In the genomic region with DNA sequence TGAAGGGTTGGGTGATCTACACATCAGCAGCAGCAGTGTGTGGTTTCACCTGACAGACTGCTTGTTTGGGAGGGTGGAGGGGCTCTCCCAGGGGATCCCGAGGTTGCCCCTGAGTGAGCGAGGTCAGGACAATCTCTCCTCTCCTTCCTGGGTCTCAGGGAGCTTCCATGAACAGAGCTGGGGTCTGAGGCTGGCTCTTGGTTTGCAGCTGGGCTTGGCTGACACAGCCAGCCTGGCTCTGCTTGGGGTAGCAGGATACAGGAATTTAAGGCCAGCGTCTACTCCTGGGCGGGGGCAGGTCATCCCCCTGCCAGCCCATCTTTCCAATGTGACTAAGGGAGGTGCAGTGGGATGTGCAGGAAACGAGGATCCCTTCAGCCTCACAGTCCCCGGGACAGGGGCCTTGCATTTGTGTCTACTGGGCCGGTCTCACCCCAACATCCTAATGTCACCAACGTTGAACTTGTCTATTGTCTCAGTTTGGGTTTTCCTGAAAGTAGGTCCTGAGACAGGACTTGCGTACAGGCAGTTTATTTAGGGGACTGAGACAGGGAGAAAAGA, we compare ENCODE assay signal across 15 cellular contexts.
DNase-seq lines count a peak whose midpoint lies in the region; ATAC-seq and TF ChIP-seq lines count a peak whose summit lies in the region.
"Had no signal": no experiment of that assay in that cellular context is flagged by ENCODE, and none has a peak within 500 bp of the region (broad histone marks: within the 10 kb centered on the region; RNA-seq: fewer than 3 reads in every experiment).

No MANE protein-coding gene starts in this region.

- H3K9me3 Mint-ChIP-seq in activated CD8-positive, alpha-beta memory T cell treated with anti-CD3 and anti-CD28 coated beads, Interleukin-2, amount 10 ng/mL, durations not matched to agents 7 days and 5 days (ENCODE audit: low read depth) = no peaks in the 10 kb centered on the region
- H3K9me3 Mint-ChIP-seq in type B pancreatic cell = no peaks in the 10 kb centered on the region
- H3K9me3 Mint-ChIP-seq: CD4-positive, alpha-beta memory T cell had no signal

- TF ChIP-seq CTCF in esophagus muscularis mucosa (IDR thresholded peaks at IDR 0.05) (no peak), sigmoid colon (IDR thresholded peaks at IDR 0.05) (no peak), type B pancreatic cell (conservative IDR thresholded peaks at IDR 0.05) (no peak), right atrium auricular region (IDR thresholded peaks at IDR 0.05) (no peak)

- H3K27me3 ChIP-seq in esophagus muscularis mucosa (peaks cover 0 to 49% (median 0%) of the 10 kb centered on the region in 4 donors), sigmoid colon (peaks cover 0 to 25% (median 16%) of the 10 kb centered on the region in 3 donors), right atrium auricular region (no peaks in the 10 kb centered on the region)

- H3K36me3 ChIP-seq in esophagus muscularis mucosa (no peaks in the 10 kb centered on the region), sigmoid colon (no peaks in the 10 kb centered on the region), right atrium auricular region (no peaks in the 10 kb centered on the region)

- TF ChIP-seq POLR2A in esophagus muscularis mucosa (IDR thresholded peaks at IDR 0.05; ENCODE audit: low read depth) (no peak), sigmoid colon (IDR thresholded peaks at IDR 0.05) (no peak)

- H3K36me3 Mint-ChIP-seq in activated CD8-positive, alpha-beta memory T cell treated with anti-CD3 and anti-CD28 coated beads, Interleukin-2, amount 10 ng/mL, durations not matched to agents 7 days and 5 days = no peaks in the 10 kb centered on the region
- no peaks in the 10 kb centered on the region for H3K36me3 Mint-ChIP-seq in type B pancreatic cell
- H3K36me3 Mint-ChIP-seq: CD4-positive, alpha-beta memory T cell had no signal

- 87% methylated on average over 9 of the region's 9 CpGs for WGBS in esophagus muscularis mucosa
- 76 to 90% methylated on average over 9 of the region's 9 CpGs for WGBS in sigmoid colon, 2 donors

- H3K27ac ChIP-seq in esophagus muscularis mucosa (replicated peaks in 1 of 4) (no peak overlapping the region), sigmoid colon (no peak overlapping the region), right atrium auricular region (no peak overlapping the region)
- H3K27ac ChIP-seq: C4-2B, GM23248 had no signal

- CTCF ChIA-PET in activated CD8-positive, alpha-beta memory T cell treated with anti-CD3 and anti-CD28 coated beads, Interleukin-2, amount 10 ng/mL, durations not matched to agents 7 days and 5 days (lab: Charles Lee) = no interaction called here

- TF ChIP-seq EP300 in esophagus muscularis mucosa (IDR thresholded peaks at IDR 0.05) = no peak
- no peak for TF ChIP-seq EP300 in sigmoid colon (IDR thresholded peaks at IDR 0.05)

- H3K4me1 ChIP-seq in esophagus muscularis mucosa = peaks cover 0 to 15% (median 8%) of the 10 kb centered on the region in 4 donors
- peaks cover 0 to 11% (median 7%) of the 10 kb centered on the region in 4 donors for H3K4me1 ChIP-seq in sigmoid colon
- peaks cover 0 to 9% of the 10 kb centered on the region in 2 donors for H3K4me1 ChIP-seq in right atrium auricular region

- H3K4me1 Mint-ChIP-seq in activated CD8-positive, alpha-beta memory T cell treated with anti-CD3 and anti-CD28 coated beads, Interleukin-2, amount 10 ng/mL, durations not matched to agents 7 days and 5 days = no peaks in the 10 kb centered on the region
- H3K4me1 Mint-ChIP-seq in type B pancreatic cell (ENCODE audit: unreplicated experiment) = peaks cover 15% of the 10 kb centered on the region

- peak; percentile 28 for DNase-seq in activated CD8-positive, alpha-beta memory T cell treated with anti-CD3 and anti-CD28 coated beads, Interleukin-2, amount 50 U/mL, for 48 hours
- no peak for DNase-seq in activated CD8-positive, alpha-beta memory T cell treated with anti-CD3 and anti-CD28 coated beads, Interleukin-2, amount 10 ng/mL, durations not matched to agents 7 days and 5 days
- DNase-seq in esophagus muscularis mucosa (ENCODE audit: extremely low spot score) (peak; percentile 83), sigmoid colon (peak; percentile 42), type B pancreatic cell (ENCODE audit: extremely low spot score, unreplicated experiment) (peak; percentile 56), right atrium auricular region (ENCODE audit: low spot score) (no peak), HPDE6-E6E7 (ENCODE audit: extremely low spot score) (no peak), NCI-H1417 treated with DMSO at 0.1 percent for 48 hours (lab: John Stamatoyannopoulos, UW) (no peak)
- DNase-seq: 8988T; CD4-positive, alpha-beta memory T cell; DMS79; EL; GM23248; H7 had no signal

- H3K4me3 ChIP-seq in esophagus muscularis mucosa (no peak overlapping the region), sigmoid colon (no peak overlapping the region), right atrium auricular region (no peak overlapping the region)
- H3K4me3 ChIP-seq: GM23248 had no signal

- no peak overlapping the region for H3K4me3 Mint-ChIP-seq in activated CD8-positive, alpha-beta memory T cell treated with anti-CD3 and anti-CD28 coated beads, Interleukin-2, amount 10 ng/mL, durations not matched to agents 7 days and 5 days
- no peak overlapping the region for H3K4me3 Mint-ChIP-seq in type B pancreatic cell
- H3K4me3 Mint-ChIP-seq: CD4-positive, alpha-beta memory T cell had no signal

- H3K9me3 ChIP-seq in esophagus muscularis mucosa (no peaks in the 10 kb centered on the region), sigmoid colon (no peaks in the 10 kb centered on the region), right atrium auricular region (no peaks in the 10 kb centered on the region)

- no peak for ATAC-seq in activated CD8-positive, alpha-beta memory T cell treated with anti-CD3 and anti-CD28 coated beads, Interleukin-2, amount 10 ng/mL, durations not matched to agents 7 days and 5 days

- intact Hi-C loops in esophagus muscularis mucosa (cut with DNase I) = no loop called here
- intact Hi-C loops in sigmoid colon (cut with DNase I) = no loop called here

- no peak overlapping the region for H3K27ac Mint-ChIP-seq in activated CD8-positive, alpha-beta memory T cell treated with anti-CD3 and anti-CD28 coated beads, Interleukin-2, amount 10 ng/mL, durations not matched to agents 7 days and 5 days
- H3K27ac Mint-ChIP-seq in type B pancreatic cell = no peak overlapping the region

- H3K27me3 Mint-ChIP-seq in activated CD8-positive, alpha-beta memory T cell treated with anti-CD3 and anti-CD28 coated beads, Interleukin-2, amount 10 ng/mL, durations not matched to agents 7 days and 5 days = peaks cover 18% of the 10 kb centered on the region
- peaks cover 22% of the 10 kb centered on the region for H3K27me3 Mint-ChIP-seq in type B pancreatic cell

Comparison
In these comparisons a context has a peak if more than half of its experiments do, and no peak if none do; other contexts are left out.
1. DNase-seq: peak in activated CD8-positive, alpha-beta memory T cell treated with anti-CD3 and anti-CD28 coated beads, Interleukin-2, amount 50 U/mL, for 48 hours (single experiment), esophagus muscularis mucosa (single experiment), sigmoid colon (single experiment) and type B pancreatic cell (single experiment); none in activated CD8-positive, alpha-beta memory T cell treated with anti-CD3 and anti-CD28 coated beads, Interleukin-2, amount 10 ng/mL, durations not matched to agents 7 days and 5 days (single experiment), right atrium auricular region (single experiment), HPDE6-E6E7 (single experiment) and NCI-H1417 treated with DMSO at 0.1 percent for 48 hours (single experiment).